ENCODE assay signal across 1 cellular context in genomic region chr9:109403766-109404320, GRCh38.
TF ChIP-seq lines count a peak whose summit lies in the region.

No MANE protein-coding gene starts in this region.

TF ChIP-seq in GM23338, 12 proteins besides CTCF, POLR2A, EP300 and RAD21 (continued from another document):
- TF ChIP-seq ZNF462 (CRISPR knock-in tag; IDR thresholded peaks at IDR 0.05) = no peak
- no peak for TF ChIP-seq ETS1 (IDR thresholded peaks at IDR 0.05)
